ENCODE assay signal across 1 cellular context in genomic region chr6:26195376-26195923, GRCh38.
A peak's percentile ranks its signal among the peaks of the same experiment; 100 is the strongest.
TF ChIP-seq lines count a peak whose summit lies in the region.

No MANE protein-coding gene starts in this region.

TF ChIP-seq in K562, 482 proteins besides CTCF, POLR2A, EP300 and RAD21 (continued from another document and continues in another):
- TF ChIP-seq TFAP4 (CRISPR knock-in tag; IDR thresholded peaks at IDR 0.05; ENCODE audit: borderline replicate concordance) (peak; percentile 43; the same call in 1 of the 2 replicates), MCM3 (IDR thresholded peaks at IDR 0.05) (no peak), GATAD2A (IDR thresholded peaks at IDR 0.05) (no peak), MCM5 (IDR thresholded peaks at IDR 0.05; ENCODE audit: low read depth) (no peak), HDAC1 (IDR thresholded peaks at IDR 0.05) (peak in 1 of 2 experiments; percentile 58; a peak in 1 of 4 replicates), RBM25 (IDR thresholded peaks at IDR 0.05; ENCODE audit: low read depth, low read length, severe bottlenecking) (no peak), KLF16 (IDR thresholded peaks at IDR 0.05) (no peak), KDM2B (CRISPR knock-in tag; IDR thresholded peaks at IDR 0.05) (no peak), NFE2 (IDR thresholded peaks at IDR 0.05; ENCODE audit: low read depth) (no peak), ZFPM2 (CRISPR knock-in tag; IDR thresholded peaks at IDR 0.05) (no peak), NFYB (IDR thresholded peaks at IDR 0.05; ENCODE audit: extremely low read depth, insufficient read length) (peak; percentile 69), RBBP5 (IDR thresholded peaks at IDR 0.05; ENCODE audit: borderline replicate concordance, insufficient read depth, low read length, poor library complexity, severe bottlenecking) (peak; percentile 84), ZNF444 (CRISPR knock-in tag; IDR thresholded peaks at IDR 0.05) (no peak), ZNF695 (CRISPR knock-in tag; IDR thresholded peaks at IDR 0.05) (no peak), ZC3H4 (CRISPR knock-in tag; IDR thresholded peaks at IDR 0.05; ENCODE audit: borderline replicate concordance) (peak; percentile 80; the same call in 1 of the 2 replicates), ZBTB43 (CRISPR knock-in tag; IDR thresholded peaks at IDR 0.05) (peak; percentile 42; the same call in 1 of the 2 replicates), HMG20B (CRISPR knock-in tag; IDR thresholded peaks at IDR 0.05) (no peak), ARID4B (CRISPR knock-in tag; IDR thresholded peaks at IDR 0.05) (no peak), MITF (IDR thresholded peaks at IDR 0.05) (no peak), RNF2 (IDR thresholded peaks at IDR 0.05) (no peak), NFIC (IDR thresholded peaks at IDR 0.05) (no peak), CEBPB (tag; IDR thresholded peaks at IDR 0.05) (no peak), FOXJ2 (tag; IDR thresholded peaks at IDR 0.05) (peak; percentile 14; the same call in 1 of the 2 replicates), ZNF644 (tag; IDR thresholded peaks at IDR 0.05; ENCODE audit: low read depth) (no peak), POLR2H (tag; IDR thresholded peaks at IDR 0.05; ENCODE audit: low read depth) (peak; percentile 55; the same call in 1 of the 2 replicates), DIDO1 (tag; IDR thresholded peaks at IDR 0.05; ENCODE audit: low read depth) (no peak), HOMEZ (CRISPR knock-in tag; IDR thresholded peaks at IDR 0.05) (no peak), DLX4 (CRISPR knock-in tag; IDR thresholded peaks at IDR 0.05) (no peak), RBM39 (optimal IDR thresholded peaks at IDR 0.05; ENCODE audit: low read depth, low read length) (no peak), GABPB1 (CRISPR knock-in tag; IDR thresholded peaks at IDR 0.05) (peak; percentile 55; the same call in 1 of the 2 replicates), ILK (tag; IDR thresholded peaks at IDR 0.05; ENCODE audit: borderline replicate concordance, low read depth) (no peak), ZKSCAN1 (IDR thresholded peaks at IDR 0.05; ENCODE audit: low read depth, low read length) (0 out of 2 replicates have a peak, but pooled peaks have one; percentile 26), U2AF1 (optimal IDR thresholded peaks at IDR 0.05; ENCODE audit: low read depth, low read length) (no peak), FOS (IDR thresholded peaks at IDR 0.05; ENCODE audit: extremely low read depth, insufficient read length) (peak; percentile 79), ATF6 (CRISPR knock-in tag; IDR thresholded peaks at IDR 0.05) (no peak), TCF15 (CRISPR knock-in tag; IDR thresholded peaks at IDR 0.05) (no peak), MLLT1 (IDR thresholded peaks at IDR 0.05) (peak; percentile 91 to 95; a peak in 3 of 4 replicates), TARDBP (IDR thresholded peaks at IDR 0.05) (no peak), TEAD4 (IDR thresholded peaks at IDR 0.05; ENCODE audit: low read length) (peak; percentile 43; the same call in 1 of the 2 replicates), TEAD4 (CRISPR knock-in tag; IDR thresholded peaks at IDR 0.05; ENCODE audit: borderline replicate concordance) (no peak), HDAC8 (tag; IDR thresholded peaks at IDR 0.05) (no peak), ZNF133 (CRISPR knock-in tag; IDR thresholded peaks at IDR 0.05) (no peak), SRSF1 (IDR thresholded peaks at IDR 0.05; ENCODE audit: low read depth, low read length) (no peak), HMG20A (CRISPR knock-in tag; conservative IDR thresholded peaks at IDR 0.05) (no peak), C11orf30 (IDR thresholded peaks at IDR 0.05; ENCODE audit: low read depth) (peak; percentile 7; the same call in 1 of the 2 replicates)
